26 cellular contexts compared by ENCODE assay signal in the genomic region with DNA sequence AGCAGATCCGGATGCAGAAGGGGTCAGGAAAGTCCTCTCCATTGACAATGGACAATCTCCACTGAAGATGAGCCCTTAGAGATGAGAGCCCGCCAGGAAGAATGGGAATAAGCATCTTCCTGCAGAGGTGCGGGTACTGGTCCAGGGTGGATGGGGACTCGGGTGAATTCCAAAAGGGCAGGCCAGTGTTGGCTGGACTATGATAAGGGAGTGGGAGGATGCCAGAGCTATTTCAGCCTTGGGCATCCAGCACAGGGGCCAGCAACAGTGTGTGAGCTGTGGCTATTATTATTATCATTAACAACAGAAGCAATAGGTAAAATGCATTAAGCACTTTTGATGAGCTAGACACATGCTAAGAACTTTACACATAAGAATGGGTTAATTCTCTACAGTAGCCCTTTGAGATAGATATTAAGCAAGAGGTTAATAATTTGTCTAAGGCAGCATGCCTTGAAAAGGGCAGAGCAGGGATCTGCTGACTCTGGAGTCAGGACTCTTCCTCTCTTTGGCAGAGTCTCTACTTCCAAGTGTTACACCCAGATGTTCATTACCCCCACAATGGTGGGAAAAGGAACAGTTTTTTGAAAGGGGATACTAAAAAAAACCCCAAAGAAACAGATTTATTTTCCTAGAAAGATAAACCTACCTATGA. TPM values are rescaled to one million over a fixed set of nuclear protein-coding genes. Genes with fewer than 3 reads are reported as not detected.
"Had no signal": no experiment of that assay in that cellular context is flagged by ENCODE, and none has a peak within 500 bp of the region (broad histone marks: within the 10 kb centered on the region; RNA-seq: fewer than 3 reads in every experiment).

No MANE protein-coding gene starts in this region.

- H3K9me3 Mint-ChIP-seq: activated B cell treated with CpG ODN at 0.5 μM for 24 hours; activated CD4-positive, alpha-beta T cell treated with anti-CD3 and anti-CD28 coated beads, Interleukin-2, amount 10 ng/mL, durations not matched to agents 24 days and 14 days; activated naive CD4-positive, alpha-beta T cell treated with anti-CD3 and anti-CD28 coated beads, Interleukin-2, amount 50 U/mL, for 72 hours; activated naive CD8-positive, alpha-beta T cell treated with anti-CD3 and anti-CD28 coated beads, Interleukin-2, amount 50 U/mL, for 24 hours; activated T-cell treated with anti-CD3 and anti-CD28 coated beads, Interleukin-2, amount 50 U/mL, for 24 hours; activated T-helper 1 cell treated with anti-CD3 and anti-CD28 coated beads, Interleukin-12 subunit alpha, Interleukin-12 subunit beta, Interleukin-2, Interleukin-4 antibody, amounts not matched to agents 30 ng/mL and 10 ng/mL and 1 ng/mL, durations not matched to agents 14 hours and 24 hours and 36 hours had no signal

- H3K4me1 ChIP-seq: ascending aorta, Peyer's patch had no signal

- H3K36me3 ChIP-seq: ascending aorta, Peyer's patch had no signal

- H3K4me1 Mint-ChIP-seq: activated B cell treated with CpG ODN at 0.5 μM for 24 hours; activated CD4-positive, alpha-beta T cell treated with anti-CD3 and anti-CD28 coated beads, Interleukin-2, amount 10 ng/mL, durations not matched to agents 24 days and 14 days; activated CD8-positive, alpha-beta memory T cell treated with anti-CD3 and anti-CD28 coated beads, Interleukin-2, amount 10 ng/mL, durations not matched to agents 7 days and 5 days; activated naive CD8-positive, alpha-beta T cell treated with anti-CD3 and anti-CD28 coated beads, Interleukin-2, amount 50 U/mL, for 24 hours; T-helper 17 cell had no signal

- H3K27ac Mint-ChIP-seq: activated B cell treated with CpG ODN at 0.5 μM for 24 hours; activated CD4-positive, alpha-beta T cell treated with anti-CD3 and anti-CD28 coated beads, Interleukin-2, amount 10 ng/mL, durations not matched to agents 24 days and 14 days; activated CD8-positive, alpha-beta memory T cell treated with anti-CD3 and anti-CD28 coated beads, Interleukin-2, amount 10 ng/mL, durations not matched to agents 7 days and 5 days; activated naive CD4-positive, alpha-beta T cell treated with anti-CD3 and anti-CD28 coated beads, Interleukin-2, amount 50 U/mL, for 72 hours; activated naive CD8-positive, alpha-beta T cell treated with anti-CD3 and anti-CD28 coated beads, Interleukin-2, amount 50 U/mL, for 24 hours; activated T-cell treated with anti-CD3 and anti-CD28 coated beads, Interleukin-2, amount 50 U/mL, for 24 hours; activated T-helper 1 cell treated with anti-CD3 and anti-CD28 coated beads, Interleukin-12 subunit alpha, Interleukin-12 subunit beta, Interleukin-2, Interleukin-4 antibody, amounts not matched to agents 30 ng/mL and 10 ng/mL and 1 ng/mL, durations not matched to agents 14 hours and 24 hours and 36 hours; T-helper 17 cell had no signal

- H3K4me3 Mint-ChIP-seq: activated B cell treated with CpG ODN at 0.5 μM for 24 hours; activated CD4-positive, alpha-beta T cell treated with anti-CD3 and anti-CD28 coated beads, Interleukin-2, amount 10 ng/mL, durations not matched to agents 24 days and 14 days; activated CD8-positive, alpha-beta memory T cell treated with anti-CD3 and anti-CD28 coated beads, Interleukin-2, amount 10 ng/mL, durations not matched to agents 7 days and 5 days; activated naive CD8-positive, alpha-beta T cell treated with anti-CD3 and anti-CD28 coated beads, Interleukin-2, amount 50 U/mL, for 24 hours; activated T-cell treated with anti-CD3 and anti-CD28 coated beads, Interleukin-2, amount 50 U/mL, for 24 hours; activated T-helper 1 cell treated with anti-CD3 and anti-CD28 coated beads, Interleukin-12 subunit alpha, Interleukin-12 subunit beta, Interleukin-2, Interleukin-4 antibody, amounts not matched to agents 30 ng/mL and 10 ng/mL and 1 ng/mL, durations not matched to agents 14 hours and 24 hours and 36 hours; T-helper 17 cell had no signal

- H3K9me3 ChIP-seq: ascending aorta, body of pancreas, Peyer's patch had no signal

- ATAC-seq: activated CD8-positive, alpha-beta memory T cell treated with anti-CD3 and anti-CD28 coated beads, Interleukin-2, amount 10 ng/mL, durations not matched to agents 7 days and 5 days; activated naive CD4-positive, alpha-beta T cell treated with anti-CD3 and anti-CD28 coated beads, Interleukin-2, amount 50 U/mL, for 72 hours; activated naive CD8-positive, alpha-beta T cell treated with anti-CD3 and anti-CD28 coated beads, Interleukin-2, amount 50 U/mL, for 24 hours; body of pancreas; T-helper 17 cell had no signal

- H3K4me3 ChIP-seq: ascending aorta, body of pancreas, Peyer's patch had no signal

- H3K27me3 ChIP-seq: ascending aorta, body of pancreas, Peyer's patch had no signal

- DNase-seq: activated B cell treated with CpG ODN at 0.5 μM for 24 hours; activated CD4-positive, alpha-beta T cell treated with anti-CD3 and anti-CD28 coated beads for 1 hour; activated CD4-positive, alpha-beta T cell treated with anti-CD3 and anti-CD28 coated beads, Interleukin-2, amount 10 ng/mL, durations not matched to agents 24 days and 14 days; activated CD4-positive, alpha-beta T cell treated with anti-CD3 and anti-CD28 coated beads, Interleukin-2, amount 50 U/mL, for 48 hours; activated CD8-positive, alpha-beta memory T cell treated with anti-CD3 and anti-CD28 coated beads, Interleukin-2, amount 10 ng/mL, durations not matched to agents 7 days and 5 days; activated effector memory CD4-positive, alpha-beta T cell treated with Interleukin-2 at 50 U/mL for 16 hours; activated naive CD4-positive, alpha-beta T cell; activated naive CD8-positive, alpha-beta T cell treated with anti-CD3 and anti-CD28 coated beads, Interleukin-2, amount 50 U/mL, for 24 hours; activated T-cell treated with anti-CD3 and anti-CD28 coated beads, Interleukin-2, amount 50 U/mL, for 24 hours; amniotic stem cell; body of pancreas; IMR-90; Kasumi-1; KBM-7; NCI-H146; NCI-H187 treated with DMSO at 0.1 percent for 48 hours; NCI-H2081 treated with DMSO at 0.1 percent for 48 hours; NCI-H446; NCI-H524; Peyer's patch; SIG-M5; T-helper 17 cell; T-helper 9 cell had no signal

- H3K36me3 Mint-ChIP-seq: activated CD8-positive, alpha-beta memory T cell treated with anti-CD3 and anti-CD28 coated beads, Interleukin-2, amount 10 ng/mL, durations not matched to agents 7 days and 5 days; activated naive CD4-positive, alpha-beta T cell treated with anti-CD3 and anti-CD28 coated beads, Interleukin-2, amount 50 U/mL, for 72 hours had no signal

- H3K27me3 Mint-ChIP-seq: activated T-cell treated with anti-CD3 and anti-CD28 coated beads, Interleukin-2, amount 50 U/mL, for 24 hours had no signal

- H3K27ac ChIP-seq: ascending aorta, body of pancreas, Peyer's patch had no signal

RNA-seq across cellular contexts. Expression of a gene that starts 55.2 kb away (rescaled TPM):
- total RNA-seq: activated naive CD4-positive, alpha-beta T cell treated with anti-CD3 and anti-CD28 coated beads, Interleukin-2, amount 50 U/mL, for 72 hours had no signal
